Comparison of ENCODE assay signal across 15 cellular contexts in genomic region chr11:113670149-113670829, GRCh38. TPM values are rescaled to one million over a fixed set of nuclear protein-coding genes. Genes with fewer than 3 reads are reported as not detected.
A peak's percentile ranks its signal among the peaks of the same experiment; 100 is the strongest.
DNase-seq lines count a peak whose midpoint lies in the region; ATAC-seq and TF ChIP-seq lines count a peak whose summit lies in the region.
"Had no signal": no experiment of that assay in that cellular context is flagged by ENCODE, and none has a peak within 500 bp of the region (broad histone marks: within the 10 kb centered on the region; RNA-seq: fewer than 3 reads in every experiment).

No MANE protein-coding gene starts in this region.

- H3K36me3 ChIP-seq in HUES48 (ENCODE audit: control insufficient read depth, insufficient read depth, low read length) (no peaks in the 10 kb centered on the region), lower lobe of right lung (no peaks in the 10 kb centered on the region)

- H3K9me3 Mint-ChIP-seq in progenitor cell of endocrine pancreas (ENCODE audit: low read depth), result peaks cover 8% of the 10 kb centered on the region

- DNase-seq in glomerular visceral epithelial cell (ENCODE audit: extremely low spot score), result peak; percentile 47
- DNase-seq in progenitor cell of endocrine pancreas (ENCODE audit: low spot score, unreplicated experiment), result no peak
- no peak for DNase-seq in lower lobe of right lung
- DNase-seq in NCI-H748 (lab: John Stamatoyannopoulos, UW; ENCODE audit: unreplicated experiment), result no peak
- DNase-seq in activated CD4-positive, CD25-positive, alpha-beta regulatory T cell (lab: John Stamatoyannopoulos, UW), result no peak
- DNase-seq: COR-L47, NCI-H1048, NCI-H146, NCI-H2081 treated with DMSO at 0.1 percent for 48 hours, NCI-H2227 treated with DMSO at 0.1 percent for 48 hours, NCI-H524 treated with DMSO at 0.1 percent for 48 hours had no signal

- peaks cover 29% of the 10 kb centered on the region for H3K4me1 ChIP-seq in HUES48 (ENCODE audit: control insufficient read depth, insufficient read depth, low read length)
- no peaks in the 10 kb centered on the region for H3K4me1 ChIP-seq in lower lobe of right lung

- H3K9me3 ChIP-seq in HUES48 (ENCODE audit: control insufficient read depth, insufficient read depth, low read length), result peaks cover 4% of the 10 kb centered on the region; the same call in 1 of the 2 replicates
- peaks cover 14% of the 10 kb centered on the region for H3K9me3 ChIP-seq in lower lobe of right lung

- peak overlapping the region; percentile 46 for H3K27ac Mint-ChIP-seq in progenitor cell of endocrine pancreas
- H3K27ac Mint-ChIP-seq: CD14-positive monocyte had no signal

- H3K27me3 ChIP-seq in HUES48 (ENCODE audit: control insufficient read depth, insufficient read depth, low read length), result no peaks in the 10 kb centered on the region
- no peaks in the 10 kb centered on the region for H3K27me3 ChIP-seq in lower lobe of right lung (ENCODE audit: low read depth)

- no peaks in the 10 kb centered on the region for H3K36me3 Mint-ChIP-seq in progenitor cell of endocrine pancreas (ENCODE audit: insufficient read depth)
- H3K36me3 Mint-ChIP-seq: CD14-positive monocyte had no signal

- H3K4me1 Mint-ChIP-seq in progenitor cell of endocrine pancreas (ENCODE audit: low read depth), result peaks cover 13% of the 10 kb centered on the region
- H3K4me1 Mint-ChIP-seq: CD14-positive monocyte had no signal

- H3K9ac ChIP-seq in HUES48 (ENCODE audit: low read depth, low read length), result no peak overlapping the region

- peak overlapping the region; percentile 45 for H3K27ac ChIP-seq in HUES48 (ENCODE audit: low read depth, low read length)
- H3K27ac ChIP-seq in lower lobe of right lung, result no peak overlapping the region

- H3K4me3 ChIP-seq in HUES48 (ENCODE audit: low read depth, low read length), result no peak overlapping the region
- H3K4me3 ChIP-seq in lower lobe of right lung, result no peak overlapping the region

- intact Hi-C loops in lower lobe of right lung (cut with DNase I), result no loop called here

- H3K27me3 Mint-ChIP-seq in progenitor cell of endocrine pancreas, result no peaks in the 10 kb centered on the region

- no peak for TF ChIP-seq CTCF in progenitor cell of endocrine pancreas (IDR thresholded peaks at IDR 0.05; ENCODE audit: unreplicated experiment)
- TF ChIP-seq CTCF in lower lobe of right lung (IDR thresholded peaks at IDR 0.05), result no peak

- H3K4me3 Mint-ChIP-seq in progenitor cell of endocrine pancreas (ENCODE audit: low read depth), result no peak overlapping the region
- H3K4me3 Mint-ChIP-seq: CD14-positive monocyte had no signal

- peak; percentile 35 for ATAC-seq in GM19025 (IDR thresholded peaks at IDR 0.05; ENCODE audit: low read depth, unreplicated experiment)
- ATAC-seq in lower lobe of right lung, result no peak
- no peak for ATAC-seq in HG03565 (IDR thresholded peaks at IDR 0.05; ENCODE audit: unreplicated experiment)

RNA-seq across cellular contexts. Expression of gene TMPRSS5, which starts 35.8 kb away (rescaled TPM):
- total RNA-seq in progenitor cell of endocrine pancreas (1.8 and 2.6 TPM in 2 replicates), lower lobe of right lung (1.1 TPM)
